ENCODE assay signal across 21 cellular contexts in the genomic region with DNA sequence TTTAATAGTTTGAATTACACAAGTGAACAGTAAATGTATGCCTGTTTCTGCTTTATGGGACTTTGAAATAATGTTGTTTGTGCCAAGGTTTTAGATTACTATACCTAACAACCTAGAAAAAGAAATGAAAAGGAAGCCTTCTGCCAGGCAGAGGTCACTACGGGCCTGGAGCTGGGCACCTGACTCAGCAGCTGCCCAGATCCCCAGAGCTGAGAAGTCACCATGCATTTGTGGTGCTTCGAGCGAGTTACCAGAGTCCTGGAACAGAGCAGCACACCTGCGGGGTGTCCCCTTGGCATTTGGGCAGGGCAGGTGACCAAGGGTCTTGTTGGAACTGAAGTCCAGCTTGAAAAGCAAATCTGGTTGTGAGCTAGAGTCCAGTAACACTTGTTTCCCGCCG. TPM values are rescaled to one million over a fixed set of nuclear protein-coding genes. Genes with fewer than 3 reads are reported as not detected.
A peak's percentile ranks its signal among the peaks of the same experiment; 100 is the strongest.
DNase-seq lines count a peak whose midpoint lies in the region; ATAC-seq, FAIRE-seq and TF ChIP-seq lines count a peak whose summit lies in the region.
"Had no signal": no experiment of that assay in that cellular context is flagged by ENCODE, and none has a peak within 500 bp of the region (broad histone marks: within the 10 kb centered on the region; RNA-seq: fewer than 3 reads in every experiment).

No MANE protein-coding gene starts in this region.

- no peak overlapping the region for H3K4me3 Mint-ChIP-seq in chondrocyte (ENCODE audit: unreplicated experiment)
- H3K4me3 Mint-ChIP-seq: activated CD4-positive, alpha-beta memory T cell treated with anti-CD3 and anti-CD28 coated beads, Interleukin-2, amount 10 ng/mL, durations not matched to agents 7 days and 5 days; activated naive CD4-positive, alpha-beta T cell treated with anti-CD3 and anti-CD28 coated beads for 36 hours; naive thymus-derived CD8-positive, alpha-beta T cell; stimulated activated naive CD8-positive, alpha-beta T cell treated with anti-CD3 and anti-CD28 coated beads, Interleukin-15, Interleukin-2, amounts not matched to agents 100 ng/mL and 50 ng/mL, for 24 hours; T-helper 1 cell treated with Interleukin-12 subunit alpha and Interleukin-12 subunit beta and Interleukin-4 antibody, amounts not matched to agents 30 μg/mL and 1 μg/mL, for 36 hours had no signal

- in situ Hi-C loops in transverse colon (cut with MboI; ENCODE audit: low pct_ligation_motif_present in 1 of 4, low pct_unique_long_range_greater_than_20kb in 1 of 4, low sequenced_read_pairs in 3 of 4) = no loop called here

- 72 to 84% methylated on average over 4 to 6 of the region's 6 CpGs for WGBS in transverse colon (ENCODE audit: low coverage in 1 of 2), 2 donors

- no peaks in the 10 kb centered on the region for H3K27me3 Mint-ChIP-seq in chondrocyte (ENCODE audit: low read depth)
- H3K27me3 Mint-ChIP-seq: progenitor cell of endocrine pancreas; stimulated activated naive CD8-positive, alpha-beta T cell treated with anti-CD3 and anti-CD28 coated beads, Interleukin-15, Interleukin-2, amounts not matched to agents 100 ng/mL and 50 ng/mL, for 24 hours had no signal

- peak overlapping the region; percentile 12 for H3K27ac Mint-ChIP-seq in chondrocyte (ENCODE audit: unreplicated experiment)
- H3K27ac Mint-ChIP-seq: activated CD4-positive, alpha-beta memory T cell treated with anti-CD3 and anti-CD28 coated beads, Interleukin-2, amount 10 ng/mL, durations not matched to agents 7 days and 5 days; activated naive CD4-positive, alpha-beta T cell treated with anti-CD3 and anti-CD28 coated beads for 36 hours; naive thymus-derived CD8-positive, alpha-beta T cell; progenitor cell of endocrine pancreas; stimulated activated naive CD8-positive, alpha-beta T cell treated with anti-CD3 and anti-CD28 coated beads, Interleukin-15, Interleukin-2, amounts not matched to agents 100 ng/mL and 50 ng/mL, for 24 hours; T-helper 1 cell treated with Interleukin-12 subunit alpha and Interleukin-12 subunit beta and Interleukin-4 antibody, amounts not matched to agents 30 μg/mL and 1 μg/mL, for 36 hours had no signal

- no peaks in the 10 kb centered on the region for H3K36me3 Mint-ChIP-seq in chondrocyte (ENCODE audit: low read depth)
- H3K36me3 Mint-ChIP-seq: naive thymus-derived CD8-positive, alpha-beta T cell had no signal

- H3K4me1 ChIP-seq in rectal smooth muscle tissue (ENCODE audit: control insufficient read depth, insufficient read depth, low read length) = peaks cover 28% of the 10 kb centered on the region
- peaks cover 20 to 60% (median 44%) of the 10 kb centered on the region in 4 donors for H3K4me1 ChIP-seq in transverse colon

- FAIRE-seq in frontal cortex (lab: Jason Lieb, UNC) = no peak

- H3K9ac ChIP-seq in rectal smooth muscle tissue (ENCODE audit: low read length) = no peak overlapping the region

- DNase-seq in chondrocyte (ENCODE audit: low spot score) = no peak
- DNase-seq in left lobe of liver (ENCODE audit: low spot score) = peak; percentile 68
- DNase-seq in transverse colon = no peak
- DNase-seq in frontal cortex (ENCODE audit: low spot score in 2 of 2) = no peak
- no peak for DNase-seq in A172 (ENCODE audit: low spot score)
- no peak for DNase-seq in DMS53 treated with DMSO at 0.1 percent for 48 hours (lab: John Stamatoyannopoulos, UW; ENCODE audit: unreplicated experiment)
- DNase-seq in NOMO-1 treated with DMSO at 0.1 percent for 48 hours (lab: John Stamatoyannopoulos, UW; ENCODE audit: unreplicated experiment) = no peak
- DNase-seq: activated CD4-positive, alpha-beta memory T cell treated with anti-CD3 and anti-CD28 coated beads, Interleukin-2, amount 10 ng/mL, durations not matched to agents 7 days and 5 days; activated naive CD4-positive, alpha-beta T cell treated with anti-CD3 and anti-CD28 coated beads for 36 hours; activated T-cell treated with anti-CD3 and anti-CD28 coated beads, Interleukin-2, amount 50 U/mL, for 1 hour; COR-L47; GOT3; left ventricle myocardium superior; naive thymus-derived CD8-positive, alpha-beta T cell; NCI-H2081; NCI-H510A had no signal

- no peaks in the 10 kb centered on the region for H3K9me3 ChIP-seq in transverse colon

- H3K27ac ChIP-seq in rectal smooth muscle tissue (ENCODE audit: low read depth, low read length) = peak overlapping the region; percentile 65
- peak overlapping the region; percentile 73 to 76 (median 74) for H3K27ac ChIP-seq in transverse colon
- H3K27ac ChIP-seq: VCaP had no signal

- H3K4me1 Mint-ChIP-seq in chondrocyte (ENCODE audit: low read depth) = peaks cover 15% of the 10 kb centered on the region
- H3K4me1 Mint-ChIP-seq: activated CD4-positive, alpha-beta memory T cell treated with anti-CD3 and anti-CD28 coated beads, Interleukin-2, amount 10 ng/mL, durations not matched to agents 7 days and 5 days; naive thymus-derived CD8-positive, alpha-beta T cell had no signal

- no peak for TF ChIP-seq POLR2A in transverse colon (IDR thresholded peaks at IDR 0.05)

- H3K4me3 ChIP-seq in rectal smooth muscle tissue (ENCODE audit: low read length) (no peak overlapping the region), transverse colon (no peak overlapping the region)

- H3K9me3 Mint-ChIP-seq in chondrocyte (ENCODE audit: low read depth) = no peaks in the 10 kb centered on the region
- H3K9me3 Mint-ChIP-seq: activated CD4-positive, alpha-beta memory T cell treated with anti-CD3 and anti-CD28 coated beads, Interleukin-2, amount 10 ng/mL, durations not matched to agents 7 days and 5 days; activated naive CD4-positive, alpha-beta T cell treated with anti-CD3 and anti-CD28 coated beads for 36 hours; naive thymus-derived CD8-positive, alpha-beta T cell; stimulated activated naive CD8-positive, alpha-beta T cell treated with anti-CD3 and anti-CD28 coated beads, Interleukin-15, Interleukin-2, amounts not matched to agents 100 ng/mL and 50 ng/mL, for 24 hours; T-helper 1 cell treated with Interleukin-12 subunit alpha and Interleukin-12 subunit beta and Interleukin-4 antibody, amounts not matched to agents 30 μg/mL and 1 μg/mL, for 36 hours had no signal

- H3K27me3 ChIP-seq in rectal smooth muscle tissue (ENCODE audit: control insufficient read depth, insufficient read depth, low read length) (no peaks in the 10 kb centered on the region), transverse colon (no peaks in the 10 kb centered on the region)

- H3K36me3 ChIP-seq in rectal smooth muscle tissue (ENCODE audit: control insufficient read depth, insufficient read depth, low read length) (no peaks in the 10 kb centered on the region), transverse colon (no peaks in the 10 kb centered on the region)

- TF ChIP-seq CTCF in chondrocyte (IDR thresholded peaks at IDR 0.05) (no peak), transverse colon (IDR thresholded peaks at IDR 0.05) (no peak)

- intact Hi-C loops in transverse colon (cut with DNase I; ENCODE audit: low total_unique reads) = no loop called here

- peak; percentile 62 for ATAC-seq in left lobe of liver
- ATAC-seq: naive thymus-derived CD8-positive, alpha-beta T cell had no signal

- TF ChIP-seq EP300 in transverse colon (IDR thresholded peaks at IDR 0.05; ENCODE audit: low read depth) = no peak

RNA-seq across cellular contexts. Expression of a gene that starts 25.5 kb away (rescaled TPM):
- total RNA-seq in chondrocyte (13.6 to 27.4 TPM (median 25.5 TPM) in 3 replicates), left lobe of liver (90.5 TPM), transverse colon (10 to 100 TPM; 40.0 to 85.7 (median 72.9) TPM), frontal cortex (5.3 TPM)
- total RNA-seq in A172 (2014; rRNA removed; shearing (Covaris generic)) = 75.4 and 79.3 TPM in 2 replicates
- total RNA-seq: activated CD4-positive, alpha-beta memory T cell treated with anti-CD3 and anti-CD28 coated beads, Interleukin-2, amount 10 ng/mL, durations not matched to agents 7 days and 5 days; activated naive CD4-positive, alpha-beta T cell treated with anti-CD3 and anti-CD28 coated beads for 36 hours; naive thymus-derived CD8-positive, alpha-beta T cell had no signal
